ENCODE assay signal across 20 cellular contexts in genomic region chr10:3992374-3993178, GRCh38.
DNase-seq lines count a peak whose midpoint lies in the region; ATAC-seq, FAIRE-seq and TF ChIP-seq lines count a peak whose summit lies in the region.
"Had no signal": no experiment of that assay in that cellular context is flagged by ENCODE, and none has a peak within 500 bp of the region (broad histone marks: within the 10 kb centered on the region; RNA-seq: fewer than 3 reads in every experiment).

No MANE protein-coding gene starts in this region.

- H3K9me1 ChIP-seq in endothelial cell of umbilical vein (replicated peaks; ENCODE audit: control insufficient read depth, extremely low read depth, insufficient read depth, low read length): no peaks in the 10 kb centered on the region

- H3K27me3 Mint-ChIP-seq in T-helper 17 cell: no peaks in the 10 kb centered on the region

- POLR2A ChIA-PET in endothelial cell of umbilical vein (lab: Charles Lee) (no interaction called here), PC-9 (lab: Charles Lee; ENCODE audit: unreplicated experiment) (no interaction called here)

- TF ChIP-seq CTCF in endothelial cell of umbilical vein (IDR thresholded peaks at IDR 0.05; ENCODE audit: extremely low read depth in 1 of 2, insufficient read depth in 1 of 2, low read depth in 1 of 2, low read length in 2 of 2) (no peak), PC-9 (conservative IDR thresholded peaks at IDR 0.05) (no peak), lower lobe of right lung (IDR thresholded peaks at IDR 0.05) (no peak)

- H2BK120ac ChIP-seq in neuronal stem cell (ENCODE audit: low read depth, low read length): no peak overlapping the region

- H3K36me3 ChIP-seq in endothelial cell of umbilical vein (ENCODE audit: control insufficient read depth in 2 of 2, extremely low read depth in 1 of 2, insufficient read depth in 2 of 2, low read length in 2 of 2) (no peaks in the 10 kb centered on the region), neuronal stem cell (replicated peaks in 1 of 2; ENCODE audit: control insufficient read depth in 2 of 2, insufficient read depth in 2 of 2, low read length in 2 of 2) (no peaks in the 10 kb centered on the region), PC-9 (ENCODE audit: low read depth) (no peaks in the 10 kb centered on the region), lower lobe of right lung (no peaks in the 10 kb centered on the region)
- H3K36me3 ChIP-seq: MG63 had no signal

- no peak overlapping the region for H4K91ac ChIP-seq in neuronal stem cell (ENCODE audit: low read depth, low read length, poor library complexity)

- H3K4me1 ChIP-seq in endothelial cell of umbilical vein (ENCODE audit: control insufficient read depth, extremely low read depth, insufficient read depth, low read length) (peaks cover 12% of the 10 kb centered on the region), neuronal stem cell (ENCODE audit: control insufficient read depth in 2 of 2, insufficient read depth in 1 of 2, low read depth in 1 of 2, low read length in 2 of 2) (peaks cover 11 to 18% of the 10 kb centered on the region in 2 donors), PC-9 (replicated peaks; ENCODE audit: insufficient read depth) (no peaks in the 10 kb centered on the region), lower lobe of right lung (no peaks in the 10 kb centered on the region)

- no peak for ATAC-seq in T-helper 17 cell
- no peak for ATAC-seq in lower lobe of right lung

- intact Hi-C loops in endothelial cell of umbilical vein (cut with micrococcal nuclease) (no loop called here), PC-9 (cut with micrococcal nuclease; ENCODE audit: unreplicated experiment) (no loop called here), lower lobe of right lung (cut with DNase I) (no loop called here)

- H3K27ac Mint-ChIP-seq in T-helper 17 cell: peak overlapping the region; percentile 8

- H3K4me3 ChIP-seq in endothelial cell of umbilical vein (replicated peaks in 1 of 3; ENCODE audit: insufficient read depth in 1 of 3, low read depth in 1 of 3, low read length in 3 of 3): no peak overlapping the region
- H3K4me3 ChIP-seq in neuronal stem cell (ENCODE audit: low read length in 2 of 2): peak overlapping the region in 1 of 2 donors; percentile 15
- no peak overlapping the region for H3K4me3 ChIP-seq in PC-9
- H3K4me3 ChIP-seq in lower lobe of right lung: no peak overlapping the region
- H3K4me3 ChIP-seq: MG63 had no signal

- WGBS in neuronal stem cell (ENCODE audit: extremely low coverage in 2 of 2, insufficient read length in 2 of 2, insufficient replicate concordance in 1 of 2), 2 donors: no CpG with 5 or more reads among the region's 16 CpGs

- no peaks in the 10 kb centered on the region for H3F3A ChIP-seq in PC-9 (ENCODE audit: insufficient read depth, low read depth)

- peak overlapping the region; percentile 20 for H4K8ac ChIP-seq in neuronal stem cell (ENCODE audit: low read depth, low read length)

- peaks cover 13% of the 10 kb centered on the region for H3K4me1 Mint-ChIP-seq in T-helper 17 cell

- H2BK12ac ChIP-seq in neuronal stem cell (ENCODE audit: low read length): no peak overlapping the region

- peak; percentile 15 for FAIRE-seq in endothelial cell of umbilical vein (lab: Jason Lieb, UNC)
- FAIRE-seq: A204.1, GM12891 had no signal

- H3K18ac ChIP-seq in neuronal stem cell (ENCODE audit: low read length): peak overlapping the region; percentile 32

- H3K9me3 ChIP-seq in T-helper 17 cell (ENCODE audit: control insufficient read depth, low read length, poor library complexity, severe bottlenecking) (no peaks in the 10 kb centered on the region), endothelial cell of umbilical vein (replicated peaks; ENCODE audit: control insufficient read depth, insufficient read depth, low read length) (no peaks in the 10 kb centered on the region), neuronal stem cell (replicated peaks in 1 of 2; ENCODE audit: control insufficient read depth in 2 of 2, insufficient read depth in 1 of 2, low read depth in 1 of 2, low read length in 2 of 2) (no peaks in the 10 kb centered on the region), PC-9 (ENCODE audit: insufficient read depth, low read depth) (no peaks in the 10 kb centered on the region), lower lobe of right lung (no peaks in the 10 kb centered on the region)
- H3K9me3 ChIP-seq: MG63 had no signal

- no peak overlapping the region for H2BK5ac ChIP-seq in neuronal stem cell (ENCODE audit: low read length)

- no peak overlapping the region for H2AK5ac ChIP-seq in neuronal stem cell (ENCODE audit: low read depth, low read length)

- TF ChIP-seq POLR2A in endothelial cell of umbilical vein (IDR thresholded peaks at IDR 0.05; ENCODE audit: low read depth, low read length): no peak

- no peak overlapping the region for H3K27ac ChIP-seq in endothelial cell of umbilical vein (ENCODE audit: insufficient read depth, low read depth, low read length)
- H3K27ac ChIP-seq in neuronal stem cell (replicated peaks; ENCODE audit: low read length): no peak overlapping the region
- no peak overlapping the region for H3K27ac ChIP-seq in PC-9
- H3K27ac ChIP-seq in lower lobe of right lung: no peak overlapping the region

- H3K27me3 ChIP-seq in endothelial cell of umbilical vein (ENCODE audit: control insufficient read depth in 2 of 2, insufficient read depth in 2 of 2, low read length in 2 of 2) (no peaks in the 10 kb centered on the region), neuronal stem cell (ENCODE audit: control insufficient read depth in 3 of 3, insufficient read depth in 3 of 3, low read depth in 1 of 3, low read length in 3 of 3) (no peaks in the 10 kb centered on the region), PC-9 (ENCODE audit: insufficient read depth, low read depth) (no peaks in the 10 kb centered on the region), lower lobe of right lung (ENCODE audit: low read depth) (no peaks in the 10 kb centered on the region)
- H3K27me3 ChIP-seq: MG63 had no signal

- H3K4ac ChIP-seq in neuronal stem cell (ENCODE audit: low read length): no peak overlapping the region

- no peak overlapping the region for H3K14ac ChIP-seq in neuronal stem cell (ENCODE audit: low read length)

- BruUV-seq in endothelial cell of umbilical vein (replicated peaks; lab: Mats Ljungman, UMichigan): no TSS peak
- BruUV-seq in PC-9 (replicated peaks; lab: Mats Ljungman, UMichigan): no TSS peak

- H4K20me1 ChIP-seq in endothelial cell of umbilical vein (replicated peaks; ENCODE audit: control insufficient read depth, extremely low read depth, insufficient read depth, low read length) (no peaks in the 10 kb centered on the region), PC-9 (ENCODE audit: insufficient read depth) (no peaks in the 10 kb centered on the region)

- dilution Hi-C loops in endothelial cell of umbilical vein (cut with MboI; ENCODE audit: extremely low pct_ligation_motif_present, low sequenced_read_pairs): no loop called here

- no peaks in the 10 kb centered on the region for H3K36me3 Mint-ChIP-seq in T-helper 17 cell (ENCODE audit: low read depth)

- H3K79me2 ChIP-seq in endothelial cell of umbilical vein (ENCODE audit: control insufficient read depth, insufficient read depth, low read length): no peaks in the 10 kb centered on the region
- no peaks in the 10 kb centered on the region for H3K79me2 ChIP-seq in PC-9 (ENCODE audit: low read depth)

- H3K9me2 ChIP-seq in PC-9 (ENCODE audit: insufficient read depth): no peaks in the 10 kb centered on the region

- H3K4me3 Mint-ChIP-seq in T-helper 17 cell: no peak overlapping the region

- H3K9ac ChIP-seq in endothelial cell of umbilical vein (replicated peaks; ENCODE audit: extremely low read depth, insufficient read depth, low read length) (no peak overlapping the region), neuronal stem cell (ENCODE audit: low read depth, low read length, poor library complexity) (no peak overlapping the region)

- CTCF ChIA-PET in endothelial cell of umbilical vein (lab: Charles Lee): interaction anchor here (1.1 kb wide), 1 partner anchor 79 kb away, joined by 3 read pairs; no protein-coding TSS in a partner anchor
- CTCF ChIA-PET in PC-9 (lab: Charles Lee): no interaction called here

- no peak overlapping the region for H3K23ac ChIP-seq in neuronal stem cell (ENCODE audit: low read depth, low read length, poor library complexity)

- H3K79me1 ChIP-seq in neuronal stem cell (ENCODE audit: low read depth, low read length): no peaks in the 10 kb centered on the region

- H2BK15ac ChIP-seq in neuronal stem cell (ENCODE audit: low read length): no peak overlapping the region

- peak overlapping the region; percentile 31 for H2AFZ ChIP-seq in endothelial cell of umbilical vein (ENCODE audit: low read depth, low read length)
- peak overlapping the region; percentile 81 for H2AFZ ChIP-seq in neuronal stem cell (ENCODE audit: low read length)
- no peak overlapping the region for H2AFZ ChIP-seq in PC-9

- DNase-seq in ELF-1 (ENCODE audit: low read depth, low spot score): peak; percentile 86
- DNase-seq in T-helper 17 cell: no peak
- DNase-seq in endothelial cell of umbilical vein (ENCODE audit: low read depth, low spot score): peak; percentile 6
- DNase-seq in neuronal stem cell (ENCODE audit: low spot score): peak; percentile 20
- DNase-seq in COLO829 (ENCODE audit: low spot score): no peak
- DNase-seq in PC-9: no peak
- DNase-seq in NOMO-1 treated with dmso at 0.1 percent for 144 hours (lab: John Stamatoyannopoulos, UW; ENCODE audit: unreplicated experiment): no peak
- no peak for DNase-seq in lower lobe of right lung
- DNase-seq: C1 segment of cervical spinal cord, COR-L47, KG1, MG63, NCI-H1105, NCI-H187, NCI-H2171 treated with DMSO at 0.1 percent for 48 hours, NCI-H510A, NCI-H82, RPMI8226 had no signal

- H3K4me2 ChIP-seq in endothelial cell of umbilical vein (ENCODE audit: insufficient read depth, low read length) (no peak overlapping the region), neuronal stem cell (ENCODE audit: insufficient read depth, low read length, poor library complexity, severe bottlenecking) (no peak overlapping the region), PC-9 (no peak overlapping the region)

TF ChIP-seq in endothelial cell of umbilical vein, 7 proteins besides CTCF, POLR2A, EP300 and RAD21:
- no peak for TF ChIP-seq MAX (IDR thresholded peaks at IDR 0.05; ENCODE audit: insufficient read depth, insufficient read length)
- TF ChIP-seq EZH2 (IDR thresholded peaks at IDR 0.05; ENCODE audit: borderline replicate concordance, low read depth, low read length, severe bottlenecking): no peak
- TF ChIP-seq JUN (IDR thresholded peaks at IDR 0.05; ENCODE audit: borderline replicate concordance, insufficient read depth, insufficient read length, low read depth): no peak
- TF ChIP-seq GATA2 (IDR thresholded peaks at IDR 0.05; ENCODE audit: insufficient read depth, insufficient read length, low read depth, low read length): no peak
- no peak for TF ChIP-seq FOS (IDR thresholded peaks at IDR 0.05; ENCODE audit: borderline replicate concordance, insufficient read depth, low read length)
- TF ChIP-seq POLR2AphosphoS5 (IDR thresholded peaks at IDR 0.05; ENCODE audit: insufficient read depth, low read depth, low read length): no peak
- TF ChIP-seq MYC (IDR thresholded peaks at IDR 0.05; ENCODE audit: low read depth, low read length): no peak

Comparison
In these comparisons a context has a peak if more than half of its experiments do, and no peak if none do; other contexts are left out.
1. DNase-seq: peak in ELF-1 (single experiment), endothelial cell of umbilical vein (single experiment) and neuronal stem cell (single experiment); none in T-helper 17 cell (0 of 3), COLO829 (single experiment), PC-9 (0 of 2), NOMO-1 treated with dmso at 0.1 percent for 144 hours (single experiment) and lower lobe of right lung (single experiment).